8 cellular contexts compared by ENCODE assay signal in the genomic region with DNA sequence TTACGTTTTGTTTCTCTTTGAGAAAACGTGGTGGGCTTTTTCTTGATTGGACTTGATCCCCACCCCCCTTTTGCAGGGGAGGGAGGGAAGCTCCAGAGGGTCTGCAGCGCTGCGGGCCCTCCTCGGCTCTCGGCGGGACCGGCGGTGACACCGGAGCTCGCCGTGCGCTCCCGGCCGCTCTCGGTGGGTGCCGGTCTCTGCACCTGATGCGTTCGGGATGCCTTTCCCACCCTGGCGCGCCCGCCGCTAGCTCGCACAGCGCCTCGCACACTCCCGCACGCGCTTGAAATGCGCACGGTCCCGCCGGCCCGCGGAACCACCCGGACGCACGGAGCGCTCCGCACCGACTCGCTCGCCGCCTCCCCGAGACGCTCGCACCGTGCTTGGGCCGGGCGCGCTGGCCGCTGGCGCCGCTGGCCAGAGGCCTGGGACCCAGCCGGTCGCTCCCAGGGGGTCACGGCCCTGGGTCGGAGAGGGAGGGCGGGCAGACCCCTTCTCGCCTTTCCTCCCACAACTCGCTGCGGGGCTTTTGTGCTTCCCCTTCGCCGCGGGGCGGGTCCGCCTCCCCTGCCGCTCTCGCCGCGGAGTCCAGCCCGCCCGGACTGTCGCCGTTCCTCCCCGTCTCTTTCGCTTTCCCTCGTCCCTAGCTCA. TPM values are rescaled to one million over a fixed set of nuclear protein-coding genes. Genes with fewer than 3 reads are reported as not detected.
DNase-seq lines count a peak whose midpoint lies in the region; ATAC-seq and TF ChIP-seq lines count a peak whose summit lies in the region.

No MANE protein-coding gene starts in this region.

- no peak overlapping the region for H3K27ac Mint-ChIP-seq in activated naive CD8-positive, alpha-beta T cell treated with anti-CD3 and anti-CD28 coated beads for 36 hours

- H2AFZ ChIP-seq in OCI-LY7 (ENCODE audit: low read length): no peak overlapping the region

- intact Hi-C loops in left cardiac atrium (cut with DNase I) (loop anchor here in 1 of 2 donors (5.0 to 10.0 kb wide), 2 partner anchors 54 to 117 kb away; no protein-coding TSS in a partner anchor), prostate gland (cut with DNase I) (loop anchor here (5.0 kb wide), 2 partner anchors 102 to 122 kb away; no protein-coding TSS in a partner anchor), OCI-LY7 (cut with micrococcal nuclease; ENCODE audit: unreplicated experiment) (no loop called here)

- H3K27ac ChIP-seq in prostate gland (peak overlapping the region; percentile 100), OCI-LY7 (ENCODE audit: low read depth, low read length, poor library complexity, severe bottlenecking) (no peak overlapping the region)

- H3K4me2 ChIP-seq in OCI-LY7 (ENCODE audit: low read length): no peak overlapping the region

- no peak for TF ChIP-seq CTCF in AG04449 (IDR thresholded peaks at IDR 0.05; ENCODE audit: insufficient read depth, low read length, missing control alignments)
- peak in 2 of 4 experiments; percentile 1 to 5 for TF ChIP-seq CTCF in prostate gland (IDR thresholded peaks at IDR 0.05)
- TF ChIP-seq CTCF in OCI-LY7 (conservative IDR thresholded peaks at IDR 0.05; ENCODE audit: low read length): no peak

- H3K27me3 ChIP-seq in prostate gland (replicated peaks; ENCODE audit: insufficient read depth): no peaks in the 10 kb centered on the region

- H3K79me2 ChIP-seq in OCI-LY7 (ENCODE audit: insufficient read depth, low read depth, low read length): no peaks in the 10 kb centered on the region

- peaks cover 52% of the 10 kb centered on the region for H3K27me3 Mint-ChIP-seq in activated naive CD8-positive, alpha-beta T cell treated with anti-CD3 and anti-CD28 coated beads for 36 hours

- ATAC-seq in left cardiac atrium (peak; percentile 23 to 40), GM21360 (IDR thresholded peaks at IDR 0.05; ENCODE audit: unreplicated experiment) (no peak)

- H3K4me3 Mint-ChIP-seq in activated naive CD8-positive, alpha-beta T cell treated with anti-CD3 and anti-CD28 coated beads for 36 hours: peak overlapping the region; percentile 82

- H3K9me3 ChIP-seq in prostate gland: no peaks in the 10 kb centered on the region
- H3K9me3 ChIP-seq in OCI-LY7 (ENCODE audit: low read length): no peaks in the 10 kb centered on the region

- CTCF ChIA-PET in AG04449 (lab: Yijun Ruan, JAX) (no interaction called here), OCI-LY7 (lab: Charles Lee; ENCODE audit: unreplicated experiment) (no interaction called here)

- H3K9me2 ChIP-seq in OCI-LY7 (ENCODE audit: insufficient read depth, low read length): no peaks in the 10 kb centered on the region

- H3K9me3 Mint-ChIP-seq in activated naive CD8-positive, alpha-beta T cell treated with anti-CD3 and anti-CD28 coated beads for 36 hours: no peaks in the 10 kb centered on the region

- H3K4me3 ChIP-seq in AG04449 (ENCODE audit: low read depth, low read length): peak overlapping the region; percentile 58
- H3K4me3 ChIP-seq in prostate gland: peak overlapping the region; percentile 97 to 99
- no peak overlapping the region for H3K4me3 ChIP-seq in OCI-LY7 (ENCODE audit: low read depth, low read length, poor library complexity, severe bottlenecking)

- H4K20me1 ChIP-seq in OCI-LY7 (ENCODE audit: insufficient read depth, low read length): no peaks in the 10 kb centered on the region

- peaks cover 22 to 26% of the 10 kb centered on the region in 2 donors for H3K36me3 ChIP-seq in prostate gland
- H3K36me3 ChIP-seq in OCI-LY7 (ENCODE audit: insufficient read depth, low read length): no peaks in the 10 kb centered on the region

- POLR2A ChIA-PET in AG04449 (lab: Yijun Ruan, JAX): no interaction called here
- POLR2A ChIA-PET in OCI-LY7 (lab: Charles Lee): no interaction called here

- no peaks in the 10 kb centered on the region for H3K36me3 Mint-ChIP-seq in activated naive CD8-positive, alpha-beta T cell treated with anti-CD3 and anti-CD28 coated beads for 36 hours

- WGBS in prostate gland: under 1% methylated on average over 66 of the region's 78 CpGs

- peaks cover 21% of the 10 kb centered on the region for H3K4me1 ChIP-seq in prostate gland (replicated peaks)
- H3K4me1 ChIP-seq in OCI-LY7 (ENCODE audit: insufficient read depth, low read length, poor library complexity, severe bottlenecking): no peaks in the 10 kb centered on the region

- no TSS peak for BruUV-seq in OCI-LY7 (replicated peaks; lab: Mats Ljungman, UMichigan)

- peak; percentile 23 for TF ChIP-seq POLR2A in prostate gland (IDR thresholded peaks at IDR 0.05)

- peaks cover 3% of the 10 kb centered on the region for H3K4me1 Mint-ChIP-seq in activated naive CD8-positive, alpha-beta T cell treated with anti-CD3 and anti-CD28 coated beads for 36 hours

- DNase-seq in AG04449 (ENCODE audit: low read depth, low spot score) (no peak), HK-2 (ENCODE audit: unreplicated experiment) (peak; percentile 8), left cardiac atrium (peak; percentile 49), prostate gland (ENCODE audit: low spot score) (no peak), DMS114 treated with DMSO at 0.1 percent for 48 hours (lab: John Stamatoyannopoulos, UW; ENCODE audit: unreplicated experiment) (no peak), OCI-LY7 (ENCODE audit: low spot score) (no peak)
- peak; percentile 31 for DNase-seq in activated naive CD8-positive, alpha-beta T cell treated with anti-CD3 and anti-CD28 coated beads for 36 hours

RNA-seq across cellular contexts. Expression of a gene that starts 1.0 kb away (rescaled TPM):
- 1 to 10 TPM; 1.7 to 2.1 TPM for total RNA-seq in activated naive CD8-positive, alpha-beta T cell treated with anti-CD3 and anti-CD28 coated beads for 36 hours
- total RNA-seq in left cardiac atrium: 10 to 100 TPM; 65.2 to 79.5 TPM
- total RNA-seq in prostate gland: 100 to 1,000 TPM; 171 to 230 TPM
- 0.03 TPM in 1 of 2 replicates, not detected in the other for total RNA-seq in OCI-LY7 (2014; rRNA removed; shearing (Covaris generic))
- total RNA-seq in OCI-LY7 (2022): not detected in 2 replicates

Comparison
In these comparisons a context has a peak if more than half of its experiments do, and no peak if none do; other contexts are left out.
1. DNase-seq: peak in HK-2 (single experiment), activated naive CD8-positive, alpha-beta T cell treated with anti-CD3 and anti-CD28 coated beads for 36 hours (single experiment) and left cardiac atrium (single experiment); none in AG04449 (single experiment), prostate gland (single experiment), DMS114 treated with DMSO at 0.1 percent for 48 hours (single experiment) and OCI-LY7 (single experiment).
2. RNA of a gene that starts 1.0 kb away (total RNA-seq): 171 to 230 TPM in prostate gland and 65.2 to 79.5 TPM in left cardiac atrium; 1.7 to 2.1 TPM in activated naive CD8-positive, alpha-beta T cell treated with anti-CD3 and anti-CD28 coated beads for 36 hours and 0.03 TPM in OCI-LY7; every median in the first group is over 10 times any median in the second.